In genomic region chr3:18559323-18559972, GRCh38 we compare ENCODE assay signal across 8 cellular contexts.
DNase-seq lines count a peak whose midpoint lies in the region; ATAC-seq, FAIRE-seq and TF ChIP-seq lines count a peak whose summit lies in the region.

No MANE protein-coding gene starts in this region.

- peak; percentile 51 for DNase-seq in DMS153 (lab: John Stamatoyannopoulos, UW)
- peak; percentile 52 to 53 for DNase-seq in Kasumi-1 (lab: John Stamatoyannopoulos, UW)
- DNase-seq in SK-N-DZ (ENCODE audit: low spot score), result peak; percentile 65
- peak; percentile 20 for DNase-seq in astrocyte of the spinal cord (ENCODE audit: low read depth, low spot score)
- DNase-seq in kidney, result no peak
- peak; percentile 11 to 17 for DNase-seq in stimulated activated CD8-positive, alpha-beta memory T cell treated with anti-CD3 and anti-CD28 coated beads, Interleukin-4, amount 100 ng/mL, for 1 hour (ENCODE audit: low read depth in 2 of 2, low spot score in 1 of 2)
- no peak for DNase-seq in posterior vena cava (ENCODE audit: low spot score)

- no peaks in the 10 kb centered on the region for H3K4me1 ChIP-seq in kidney (ENCODE audit: control insufficient read depth in 1 of 2, insufficient read depth in 1 of 2, low read depth in 1 of 2, low read length in 2 of 2)

- FAIRE-seq in kidney (lab: Jason Lieb, UNC), result no peak

- peak; percentile 59 for ATAC-seq in GM21515 (IDR thresholded peaks at IDR 0.05; ENCODE audit: unreplicated experiment)

- H3K36me3 ChIP-seq in kidney (ENCODE audit: control insufficient read depth in 1 of 2, insufficient read depth in 2 of 2, low read length in 2 of 2), result no peaks in the 10 kb centered on the region

- intact Hi-C loops in kidney (cut with DNase I) (no loop called here), posterior vena cava (cut with DNase I) (no loop called here)

- no peaks in the 10 kb centered on the region for H3K9me3 ChIP-seq in kidney (ENCODE audit: control insufficient read depth in 1 of 2, low read length in 2 of 2)

- no peak overlapping the region for H3K4me3 ChIP-seq in astrocyte of the spinal cord (ENCODE audit: low read depth, low read length)
- H3K4me3 ChIP-seq in kidney (ENCODE audit: low read length in 2 of 2), result no peak overlapping the region

- no peak overlapping the region for H3K9ac ChIP-seq in kidney (ENCODE audit: low read length in 2 of 2)

- in situ Hi-C loops in astrocyte of the spinal cord (cut with HindIII; ENCODE audit: low sequenced_read_pairs), result no loop called here

- TF ChIP-seq CTCF in astrocyte of the spinal cord (IDR thresholded peaks at IDR 0.05; ENCODE audit: low read depth, low read length), result peak; percentile 62
- peak; percentile 71 for TF ChIP-seq CTCF in kidney (IDR thresholded peaks at IDR 0.05; ENCODE audit: borderline replicate concordance, extremely low read depth, insufficient read depth)

- no peak overlapping the region for H3K27ac ChIP-seq in kidney (ENCODE audit: low read depth in 2 of 2, low read length in 2 of 2)

Comparison
In these comparisons a context has a peak if more than half of its experiments do, and no peak if none do; other contexts are left out.
1. DNase-seq: peak in DMS153 (single experiment), Kasumi-1 (2 of 2), SK-N-DZ (single experiment), astrocyte of the spinal cord (single experiment) and stimulated activated CD8-positive, alpha-beta memory T cell treated with anti-CD3 and anti-CD28 coated beads, Interleukin-4, amount 100 ng/mL, for 1 hour (2 of 2); none in kidney (single experiment) and posterior vena cava (single experiment).